In the genomic region with DNA sequence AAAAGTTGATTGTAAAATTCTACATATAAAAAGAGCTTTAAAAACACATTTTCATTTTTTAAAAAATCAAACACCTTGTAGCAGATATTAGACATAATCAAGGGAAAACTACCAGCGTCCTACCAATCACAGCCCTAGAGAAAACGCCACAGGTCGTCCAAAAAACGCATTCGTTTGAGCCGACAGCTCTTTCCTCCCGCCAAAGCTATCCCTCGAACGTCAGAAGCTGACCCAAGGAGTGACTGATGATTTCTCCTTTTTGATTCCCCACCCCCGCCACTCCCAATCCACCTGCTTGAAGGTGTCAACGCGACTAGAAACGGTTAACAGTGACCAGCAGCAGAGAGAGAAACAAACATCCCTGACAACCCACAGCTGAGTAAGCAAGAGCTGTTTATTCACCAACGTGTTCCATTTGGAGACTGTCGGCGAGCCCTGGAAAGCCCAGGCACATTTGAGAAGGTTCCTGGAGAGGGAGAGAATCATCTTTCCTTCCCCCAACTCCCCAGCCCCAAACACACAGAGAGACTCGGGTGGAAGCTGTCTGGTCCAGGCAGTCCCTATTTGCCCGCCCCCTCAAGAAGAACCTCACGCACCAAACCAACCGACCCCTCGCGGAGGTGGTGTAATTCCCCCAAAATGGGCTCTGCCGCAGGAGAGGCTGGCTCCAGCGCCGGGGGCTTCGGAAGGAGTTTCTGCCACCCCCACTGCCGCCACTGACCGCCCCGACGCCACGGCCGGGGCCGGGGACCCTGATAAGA, we compare ENCODE assay signal across 8 cellular contexts. TPM values are rescaled to one million over a fixed set of nuclear protein-coding genes. Genes with fewer than 3 reads are reported as not detected.
A peak's percentile ranks its signal among the peaks of the same experiment; 100 is the strongest.
DNase-seq lines count a peak whose midpoint lies in the region; ATAC-seq and TF ChIP-seq lines count a peak whose summit lies in the region.

No MANE protein-coding gene starts in this region.

- no peaks in the 10 kb centered on the region for H3K27me3 ChIP-seq in CD8-positive, alpha-beta T cell (ENCODE audit: insufficient read depth, low read length)

- no peaks in the 10 kb centered on the region for H3K9me3 ChIP-seq in CD8-positive, alpha-beta T cell (ENCODE audit: low read length)

- no peak for TF ChIP-seq CTCF in CD8-positive, alpha-beta T cell (IDR thresholded peaks at IDR 0.05)
- no peak for TF ChIP-seq CTCF in astrocyte of the cerebellum (IDR thresholded peaks at IDR 0.05; ENCODE audit: low read depth, low read length, missing control alignments)

- peak; percentile 32 for ATAC-seq in CD8-positive, alpha-beta T cell
- peak; percentile 18 for ATAC-seq in GM19397 (IDR thresholded peaks at IDR 0.05; ENCODE audit: unreplicated experiment)
- no peak for ATAC-seq in HG03108 (IDR thresholded peaks at IDR 0.05; ENCODE audit: unreplicated experiment)

- POLR2A ChIA-PET in CD8-positive, alpha-beta T cell (lab: Charles Lee) = interaction anchor here (0.6 to 1.6 kb wide), 11 partner anchors 9 to 558 kb away, joined by 3 to 7 read pairs (median 4); partner anchors contain the start of genes BTAF1, EXOC6, IDE and KIF11

- peaks cover 20% of the 10 kb centered on the region for H3K4me1 ChIP-seq in CD8-positive, alpha-beta T cell (ENCODE audit: insufficient read depth, low read length)

- H3K27ac ChIP-seq in CD8-positive, alpha-beta T cell (ENCODE audit: low read depth, low read length) = peak overlapping the region; percentile 70

- peak overlapping the region; percentile 88 for H3K27ac Mint-ChIP-seq in CD8-positive, alpha-beta T cell

- no peaks in the 10 kb centered on the region for H3K36me3 ChIP-seq in CD8-positive, alpha-beta T cell (ENCODE audit: insufficient read depth, low read length)

- intact Hi-C loops in CD8-positive, alpha-beta T cell (cut with DNase I, micrococcal nuclease) = loop anchor here (1.0 to 10.0 kb wide), 7 partner anchors 282 to 1205 kb away; partner anchors contain the start of genes EXOC6 (in 2 of the 2), CEP55 (in 1 of the 2), IDE (in 1 of the 2) and KIF11 (in 1 of the 2)

- peak in 6 of 7 experiments; percentile 5 to 40 (median 26) for DNase-seq in CD8-positive, alpha-beta T cell
- peak; percentile 19 for DNase-seq in HS-27A (ENCODE audit: low read depth)
- DNase-seq in RPMI7951 (ENCODE audit: low read depth) = peak; percentile 28
- DNase-seq in astrocyte of the cerebellum (ENCODE audit: low read depth) = peak; percentile 11
- DNase-seq in hippocampal formation (lab: John Stamatoyannopoulos, UW) = peak; percentile 22 to 40
- DNase-seq in putamen (ENCODE audit: low spot score) = peak; percentile 26

- CTCF ChIA-PET in CD8-positive, alpha-beta T cell (lab: Charles Lee) = interaction anchor here (0.9 to 2.9 kb wide), 5 partner anchors 15 to 326 kb away, joined by 3 to 6 read pairs (median 4); no protein-coding TSS in a partner anchor

- peak overlapping the region; percentile 97 for H3K4me3 Mint-ChIP-seq in CD8-positive, alpha-beta T cell

- peaks cover 24% of the 10 kb centered on the region for H3K36me3 Mint-ChIP-seq in CD8-positive, alpha-beta T cell

- H3K27me3 Mint-ChIP-seq in CD8-positive, alpha-beta T cell (ENCODE audit: low read depth) = no peaks in the 10 kb centered on the region

- H3K4me3 ChIP-seq in CD8-positive, alpha-beta T cell (ENCODE audit: low read depth, low read length) = peak overlapping the region; percentile 98
- H3K4me3 ChIP-seq in astrocyte of the cerebellum (ENCODE audit: low read depth, low read length) = peak overlapping the region; percentile 96

- in situ Hi-C loops in astrocyte of the cerebellum (cut with HindIII; ENCODE audit: low sequenced_read_pairs) = no loop called here

- peaks cover 32% of the 10 kb centered on the region for H3K4me1 Mint-ChIP-seq in CD8-positive, alpha-beta T cell (ENCODE audit: low read depth)

- H3K9me3 Mint-ChIP-seq in CD8-positive, alpha-beta T cell = no peaks in the 10 kb centered on the region

RNA-seq across cellular contexts. Expression of gene CPEB3, which starts 0.6 kb away (rescaled TPM):
- 1 to 10 TPM in 1 of 2 experiments, under 1 TPM in 1; 0.71 to 1.1 TPM for total RNA-seq in CD8-positive, alpha-beta T cell
- total RNA-seq in RPMI7951 (2014; rRNA removed; shearing (Covaris generic)) = 0.49 and 0.72 TPM in 2 replicates

RNA-seq across cellular contexts. Expression of gene MARCHF5, which starts 0.7 kb away (rescaled TPM):
- 10 to 100 TPM; 48.3 to 48.9 TPM for total RNA-seq in CD8-positive, alpha-beta T cell
- 5.6 and 12.3 TPM in 2 replicates for total RNA-seq in RPMI7951 (2014; rRNA removed; shearing (Covaris generic))
